ENCODE assay signal across 1 cellular context in the genomic region with DNA sequence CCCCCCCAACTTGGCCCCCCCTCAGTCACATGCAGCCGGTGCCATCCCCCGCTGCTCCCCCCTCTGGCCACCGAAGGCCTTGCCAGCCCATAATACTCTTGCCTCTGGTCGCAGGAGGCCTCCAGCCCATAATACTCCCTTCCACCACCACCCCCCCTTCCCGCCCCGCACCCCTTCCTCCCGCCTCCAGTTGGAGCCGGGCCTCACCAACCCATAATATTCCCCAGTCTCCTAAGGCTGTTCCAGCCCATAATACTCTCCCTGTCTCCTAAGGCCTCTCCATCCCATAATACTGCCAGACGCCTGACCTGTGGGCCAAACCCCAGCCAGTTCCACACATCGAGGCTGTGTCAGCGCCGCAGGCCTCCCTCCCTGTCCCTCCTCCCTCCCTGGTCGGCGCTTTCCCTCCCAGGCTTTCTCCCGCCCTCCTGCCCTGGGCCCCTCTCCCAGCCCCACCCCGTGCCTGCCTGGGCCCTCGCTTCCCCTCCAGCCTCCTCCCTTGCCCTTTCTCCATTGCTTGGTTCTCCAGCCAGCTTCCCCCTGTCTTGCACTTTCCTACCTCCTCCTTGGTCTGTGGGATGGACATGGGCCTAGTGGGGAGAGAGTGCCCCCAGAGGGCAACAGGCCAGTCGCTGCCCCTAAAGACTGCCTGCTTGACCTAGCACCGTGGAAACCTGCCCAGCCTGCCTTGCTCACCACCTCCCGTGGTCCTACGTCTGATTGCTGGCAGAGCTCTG.
TF ChIP-seq lines count a peak whose summit lies in the region.

No MANE protein-coding gene starts in this region.

TF ChIP-seq in A549, 52 proteins besides CTCF, POLR2A, EP300 and RAD21 (continued from another document):
- TF ChIP-seq, protein P1, sequence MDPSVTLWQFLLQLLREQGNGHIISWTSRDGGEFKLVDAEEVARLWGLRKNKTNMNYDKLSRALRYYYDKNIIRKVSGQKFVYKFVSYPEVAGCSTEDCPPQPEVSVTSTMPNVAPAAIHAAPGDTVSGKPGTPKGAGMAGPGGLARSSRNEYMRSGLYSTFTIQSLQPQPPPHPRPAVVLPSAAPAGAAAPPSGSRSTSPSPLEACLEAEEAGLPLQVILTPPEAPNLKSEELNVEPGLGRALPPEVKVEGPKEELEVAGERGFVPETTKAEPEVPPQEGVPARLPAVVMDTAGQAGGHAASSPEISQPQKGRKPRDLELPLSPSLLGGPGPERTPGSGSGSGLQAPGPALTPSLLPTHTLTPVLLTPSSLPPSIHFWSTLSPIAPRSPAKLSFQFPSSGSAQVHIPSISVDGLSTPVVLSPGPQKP (IDR thresholded peaks at IDR 0.05; ENCODE audit: low read depth, low read length), result no peak
- TF ChIP-seq TP53 (CRISPR knock-in tag; IDR thresholded peaks at IDR 0.05), result peak; percentile 16; the same call in 1 of the 2 replicates
- TF ChIP-seq HOXA7 (CRISPR knock-in tag; IDR thresholded peaks at IDR 0.05), result no peak
- TF ChIP-seq CEBPB (IDR thresholded peaks at IDR 0.05), result no peak
